In the genomic region with DNA sequence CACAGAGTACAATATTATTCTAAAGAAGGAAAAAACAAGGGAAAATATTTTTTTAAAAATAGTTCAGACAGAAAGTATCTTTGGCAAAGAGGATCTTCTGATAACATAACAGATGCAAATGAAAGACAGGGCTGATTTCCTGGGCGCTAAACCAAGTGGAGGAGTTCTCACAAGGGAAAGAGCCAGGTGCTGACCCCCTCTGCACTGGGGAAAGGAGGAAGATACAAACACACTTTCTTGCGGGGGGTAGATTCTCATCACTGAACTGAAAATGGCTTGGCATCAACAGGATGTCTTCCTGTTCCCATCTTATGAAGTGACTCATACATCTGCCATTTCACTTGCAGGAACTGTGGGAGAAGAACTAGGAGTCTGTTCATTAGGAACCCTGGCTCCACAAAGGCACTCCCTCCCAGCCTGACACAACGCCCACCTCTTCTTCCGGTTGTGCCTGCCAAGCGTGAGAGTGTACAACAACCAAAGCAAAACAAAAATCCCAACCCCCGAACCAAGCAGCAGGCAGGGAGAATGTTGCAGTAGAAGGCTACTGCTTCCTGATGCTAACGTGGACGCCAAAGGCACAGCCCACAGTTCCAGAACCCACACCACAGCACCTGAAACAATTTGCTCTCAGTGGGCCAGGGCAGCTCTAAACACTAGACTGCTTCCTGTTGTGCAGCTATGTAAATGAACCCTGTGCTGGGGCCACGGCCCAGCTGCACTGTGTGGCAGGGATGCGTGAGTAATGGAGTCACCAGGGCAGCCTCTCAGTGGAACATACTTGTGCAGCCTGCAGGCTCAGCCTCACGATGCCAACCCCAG, we compare ENCODE assay signal across 8 cellular contexts. TPM values are rescaled to one million over a fixed set of nuclear protein-coding genes. Genes with fewer than 3 reads are reported as not detected.
DNase-seq lines count a peak whose midpoint lies in the region; ATAC-seq and TF ChIP-seq lines count a peak whose summit lies in the region.

No MANE protein-coding gene starts in this region.

- WGBS in esophagus squamous epithelium, 2 donors = 11 to 17% methylated on average over 8 of the region's 11 CpGs

- no peaks in the 10 kb centered on the region for H3K9me3 Mint-ChIP-seq in neural crest cell

- ATAC-seq in HG02884 (IDR thresholded peaks at IDR 0.05; ENCODE audit: unreplicated experiment) = peak; percentile 84

- H3K36me3 Mint-ChIP-seq in neural crest cell (ENCODE audit: low read depth) = no peaks in the 10 kb centered on the region

- TF ChIP-seq POLR2A in esophagus squamous epithelium (IDR thresholded peaks at IDR 0.05) = peak in 1 of 4 donors; percentile 30

- peak overlapping the region; percentile 98 for H3K27ac Mint-ChIP-seq in neural crest cell (ENCODE audit: unreplicated experiment)

- H3K27ac ChIP-seq in esophagus squamous epithelium = peak overlapping the region; percentile 78 to 87 (median 82)

- H3K4me3 ChIP-seq in esophagus squamous epithelium = peak overlapping the region in 3 of 4 donors; percentile 2 to 40 (median 11)

- H3K4me1 Mint-ChIP-seq in neural crest cell = peaks cover 21% of the 10 kb centered on the region

- peaks cover 0 to 5% (median 0%) of the 10 kb centered on the region in 3 donors for H3K36me3 ChIP-seq in esophagus squamous epithelium

- TF ChIP-seq CTCF in esophagus squamous epithelium (IDR thresholded peaks at IDR 0.05) (no peak), neural crest cell (conservative IDR thresholded peaks at IDR 0.05) (no peak)

- H3K27me3 Mint-ChIP-seq in neural crest cell (ENCODE audit: low read depth) = no peaks in the 10 kb centered on the region

- no peaks in the 10 kb centered on the region for H3K9me3 ChIP-seq in esophagus squamous epithelium

- intact Hi-C loops in esophagus squamous epithelium (cut with DNase I) = no loop called here

- H3K27me3 ChIP-seq in esophagus squamous epithelium = no peaks in the 10 kb centered on the region

- DNase-seq in activated gamma-delta T cell treated with Interleukin-2 at 50 U/mL for 16 hours (peak; percentile 31), activated gamma-delta T cell (lab: John Stamatoyannopoulos, UW) (no peak), NCI-H2196 treated with DMSO at 0.1 percent for 48 hours (lab: John Stamatoyannopoulos, UW; ENCODE audit: unreplicated experiment) (peak; percentile 62), esophagus squamous epithelium (lab: John Stamatoyannopoulos, UW) (peak; percentile 20), neural crest cell (ENCODE audit: low read depth, low spot score) (peak; percentile 6), ureter (ENCODE audit: low spot score) (peak; percentile 80)
- peak; percentile 59 for DNase-seq in activated CD8-positive, alpha-beta memory T cell treated with anti-CD3 and anti-CD28 coated beads, Interleukin-2, amount 50 U/mL, for 48 hours

- peaks cover 11 to 82% (median 41%) of the 10 kb centered on the region in 3 donors for H3K4me1 ChIP-seq in esophagus squamous epithelium

- H3K4me3 Mint-ChIP-seq in neural crest cell = no peak overlapping the region

RNA-seq across cellular contexts. Expression of gene GADD45A, which starts 51.0 kb away (rescaled TPM):
- total RNA-seq in esophagus squamous epithelium (10 to 100 TPM; 35.2 to 62.6 (median 46.5) TPM), neural crest cell (16.1 and 17.8 TPM in 2 replicates), ureter (50.8 TPM)
